ENCODE assay signal across 13 cellular contexts in genomic region chr12:93397412-93397811, GRCh38. TPM values are rescaled to one million over a fixed set of nuclear protein-coding genes. Genes with fewer than 3 reads are reported as not detected.
DNase-seq lines count a peak whose midpoint lies in the region; ATAC-seq and TF ChIP-seq lines count a peak whose summit lies in the region.
"Had no signal": no experiment of that assay in that cellular context is flagged by ENCODE, and none has a peak within 500 bp of the region (broad histone marks: within the 10 kb centered on the region; RNA-seq: fewer than 3 reads in every experiment).

No MANE protein-coding gene starts in this region.

- no peak overlapping the region for H2AFZ ChIP-seq in GM23338
- H2AFZ ChIP-seq in Karpas-422 (ENCODE audit: low read length): no peak overlapping the region
- H2AFZ ChIP-seq: GM23248 had no signal

- peaks cover 6% of the 10 kb centered on the region; the same call in 1 of the 2 replicates for H3K27me3 ChIP-seq in GM23338 (ENCODE audit: insufficient read depth)
- no peaks in the 10 kb centered on the region for H3K27me3 ChIP-seq in gastroesophageal sphincter
- no peaks in the 10 kb centered on the region for H3K27me3 ChIP-seq in Karpas-422 (ENCODE audit: low read length)
- H3K27me3 ChIP-seq: BLaER1 had no signal

- H3K36me3 Mint-ChIP-seq in activated naive CD4-positive, alpha-beta T cell treated with anti-CD3 and anti-CD28 coated beads, Interleukin-2, amount 50 U/mL, for 72 hours: peaks cover 4 to 7% of the 10 kb centered on the region in 2 donors
- peaks cover 50% of the 10 kb centered on the region for H3K36me3 Mint-ChIP-seq in GM23338 (ENCODE audit: low read depth)
- H3K36me3 Mint-ChIP-seq in progenitor cell of endocrine pancreas (ENCODE audit: insufficient read depth): peaks cover 17% of the 10 kb centered on the region

- H3K9me3 ChIP-seq in gastroesophageal sphincter (no peaks in the 10 kb centered on the region), Karpas-422 (ENCODE audit: low read length) (no peaks in the 10 kb centered on the region)
- H3K9me3 ChIP-seq: BLaER1 had no signal

- H3K79me2 ChIP-seq in GM23338 (replicated peaks; ENCODE audit: insufficient read depth): peaks cover 22% of the 10 kb centered on the region
- H3K79me2 ChIP-seq in Karpas-422 (ENCODE audit: low read length): peaks cover 4% of the 10 kb centered on the region

- H3K27ac ChIP-seq in GM23338 (ENCODE audit: low read depth) (peak overlapping the region; percentile 19; the same call in 1 of the 2 replicates), gastroesophageal sphincter (peak overlapping the region in 3 of 4 donors; percentile 29 to 69 (median 66)), Karpas-422 (ENCODE audit: low read length) (no peak overlapping the region)
- H3K27ac ChIP-seq: BLaER1, GM23248 had no signal

- H3K9me2 ChIP-seq in GM23338 (ENCODE audit: insufficient read depth) (no peaks in the 10 kb centered on the region), Karpas-422 (replicated peaks; ENCODE audit: insufficient read depth, low read length) (no peaks in the 10 kb centered on the region)

- 35 to 60% methylated on average over 9 to 10 of the region's 12 CpGs for WGBS in gastroesophageal sphincter (ENCODE audit: low coverage in 1 of 2), 2 donors

- H3K4me3 Mint-ChIP-seq in GM23338 (no peak overlapping the region), progenitor cell of endocrine pancreas (ENCODE audit: low read depth) (no peak overlapping the region)
- H3K4me3 Mint-ChIP-seq: CD8-positive, alpha-beta memory T cell had no signal

- H4K20me1 ChIP-seq in GM23338 (replicated peaks; ENCODE audit: insufficient read depth) (peaks cover 1% of the 10 kb centered on the region), Karpas-422 (ENCODE audit: insufficient read depth, low read depth, low read length) (no peaks in the 10 kb centered on the region)

- no peak overlapping the region for H3K4me3 ChIP-seq in GM23338
- no peak overlapping the region for H3K4me3 ChIP-seq in gastroesophageal sphincter
- no peak overlapping the region for H3K4me3 ChIP-seq in Karpas-422 (ENCODE audit: low read length)
- H3K4me3 ChIP-seq: BLaER1, GM23248 had no signal

- H3F3A ChIP-seq in GM23338 (replicated peaks; ENCODE audit: low read depth): peaks cover 3% of the 10 kb centered on the region; the same call in 1 of the 2 replicates

- no peak overlapping the region for H3K9ac ChIP-seq in Karpas-422 (ENCODE audit: low read length)
- H3K9ac ChIP-seq: BLaER1, GM23248 had no signal

- no peak for TF ChIP-seq POLR2A in gastroesophageal sphincter (IDR thresholded peaks at IDR 0.05)

- ATAC-seq in activated naive CD4-positive, alpha-beta T cell treated with anti-CD3 and anti-CD28 coated beads, Interleukin-2, amount 50 U/mL, for 72 hours: no peak
- ATAC-seq in GM23338: no peak
- no peak for ATAC-seq in gastroesophageal sphincter

- no peak for TF ChIP-seq EP300 in gastroesophageal sphincter (IDR thresholded peaks at IDR 0.05)

- H3K4me1 ChIP-seq in GM23338 (ENCODE audit: insufficient read depth) (no peaks in the 10 kb centered on the region), gastroesophageal sphincter (peaks cover 0 to 62% (median 0%) of the 10 kb centered on the region in 3 donors), Karpas-422 (ENCODE audit: low read length) (peaks cover 15% of the 10 kb centered on the region)
- H3K4me1 ChIP-seq: BLaER1 had no signal

- TF ChIP-seq CTCF in GM23338 (conservative IDR thresholded peaks at IDR 0.05; ENCODE audit: low read depth in 2 of 2): no peak
- no peak for TF ChIP-seq CTCF in gastroesophageal sphincter (IDR thresholded peaks at IDR 0.05)
- TF ChIP-seq CTCF in progenitor cell of endocrine pancreas (IDR thresholded peaks at IDR 0.05; ENCODE audit: unreplicated experiment): no peak

- H3K4me2 ChIP-seq in GM23338: no peak overlapping the region
- no peak overlapping the region for H3K4me2 ChIP-seq in Karpas-422 (ENCODE audit: low read depth, low read length, poor library complexity, severe bottlenecking)
- H3K4me2 ChIP-seq: BLaER1 had no signal

- peak overlapping the region; percentile 54 to 72 for H3K27ac Mint-ChIP-seq in activated naive CD4-positive, alpha-beta T cell treated with anti-CD3 and anti-CD28 coated beads, Interleukin-2, amount 50 U/mL, for 72 hours
- H3K27ac Mint-ChIP-seq in GM23338: no peak overlapping the region
- peak overlapping the region; percentile 16 for H3K27ac Mint-ChIP-seq in progenitor cell of endocrine pancreas

- H3K9me3 Mint-ChIP-seq in activated naive CD4-positive, alpha-beta T cell treated with anti-CD3 and anti-CD28 coated beads, Interleukin-2, amount 50 U/mL, for 72 hours: no peaks in the 10 kb centered on the region
- H3K9me3 Mint-ChIP-seq in GM23338 (no peaks in the 10 kb centered on the region), progenitor cell of endocrine pancreas (ENCODE audit: low read depth) (no peaks in the 10 kb centered on the region)
- H3K9me3 Mint-ChIP-seq: CD8-positive, alpha-beta memory T cell had no signal

- no peaks in the 10 kb centered on the region for H3K27me3 Mint-ChIP-seq in GM23338 (ENCODE audit: insufficient read depth, low read depth, poor library complexity)
- H3K27me3 Mint-ChIP-seq in progenitor cell of endocrine pancreas: no peaks in the 10 kb centered on the region
- H3K27me3 Mint-ChIP-seq: CD8-positive, alpha-beta memory T cell had no signal

- peaks cover 21% of the 10 kb centered on the region for H3K36me3 ChIP-seq in GM23338 (ENCODE audit: insufficient read depth)
- H3K36me3 ChIP-seq in gastroesophageal sphincter: peaks cover 0 to 52% of the 10 kb centered on the region in 2 donors
- H3K36me3 ChIP-seq in Karpas-422 (ENCODE audit: insufficient read depth, low read length): no peaks in the 10 kb centered on the region

- H3K4me1 Mint-ChIP-seq in GM23338: no peaks in the 10 kb centered on the region
- peaks cover 8% of the 10 kb centered on the region for H3K4me1 Mint-ChIP-seq in progenitor cell of endocrine pancreas (ENCODE audit: low read depth)

- DNase-seq in activated naive CD4-positive, alpha-beta T cell treated with anti-CD3 and anti-CD28 coated beads, Interleukin-2, amount 50 U/mL, for 72 hours (ENCODE audit: low spot score in 2 of 2): no peak
- no peak for DNase-seq in activated naive CD4-positive, alpha-beta T cell treated with Interleukin-2 at 50 U/mL for 16 hours
- DNase-seq in GM23338 (ENCODE audit: low spot score) (no peak), progenitor cell of endocrine pancreas (ENCODE audit: low spot score, unreplicated experiment) (no peak), GDM1 (lab: John Stamatoyannopoulos, UW) (no peak), NCI-H2227 treated with DMSO at 0.1 percent for 48 hours (lab: John Stamatoyannopoulos, UW) (no peak), Karpas-422 (no peak)
- DNase-seq: 8988T, H7 had no signal

TF ChIP-seq in GM23338, 12 proteins besides CTCF, POLR2A, EP300 and RAD21:
- TF ChIP-seq ZNF331 (CRISPR knock-in tag; IDR thresholded peaks at IDR 0.05; ENCODE audit: low read depth) (no peak), EZH2phosphoT487 (IDR thresholded peaks at IDR 0.05; ENCODE audit: unreplicated experiment) (no peak), EZH2 (IDR thresholded peaks at IDR 0.05; ENCODE audit: low read depth, unreplicated experiment) (no peak), ZNF114 (CRISPR knock-in tag; IDR thresholded peaks at IDR 0.05) (no peak), STAT1 (IDR thresholded peaks at IDR 0.05; ENCODE audit: unreplicated experiment) (no peak), POLR2AphosphoS5 (IDR thresholded peaks at IDR 0.05; ENCODE audit: low read depth) (no peak)

RNA-seq across cellular contexts. Expression of gene NUDT4, which starts 19.7 kb away (rescaled TPM):
- 10 to 100 TPM; 65.6 to 88.9 TPM for total RNA-seq in activated naive CD4-positive, alpha-beta T cell treated with anti-CD3 and anti-CD28 coated beads, Interleukin-2, amount 50 U/mL, for 72 hours
- total RNA-seq in GM23338 (2014; rRNA removed; shearing (Covaris generic)): 67.2 and 69.7 TPM in 2 replicates
- 29.5 and 32.3 TPM in 2 replicates for polyA plus RNA-seq in GM23338 (2016; fragmentation: Nextera tagmentation; extraction: Ambion mirVana)
- total RNA-seq in gastroesophageal sphincter: 100 to 1,000 TPM in 1 of 4 donors, 10 to 100 TPM in 3; 91.2 to 146 (median 94.3) TPM
- 66.3 and 68.8 TPM in 2 replicates for total RNA-seq in progenitor cell of endocrine pancreas
- total RNA-seq in Karpas-422 (2014; rRNA removed; shearing (Covaris generic); ENCODE audit: low replicate concordance): 12.1 and 21.0 TPM in 2 replicates

RNA-seq across cellular contexts. Expression of gene UBE2N, which starts 44.3 kb away (rescaled TPM):
- total RNA-seq in activated naive CD4-positive, alpha-beta T cell treated with anti-CD3 and anti-CD28 coated beads, Interleukin-2, amount 50 U/mL, for 72 hours: 100 to 1,000 TPM; 164 to 188 TPM
- total RNA-seq in GM23338 (2014; rRNA removed; shearing (Covaris generic)): 134 and 154 TPM in 2 replicates
- 328 and 385 TPM in 2 replicates for polyA plus RNA-seq in GM23338 (2016; fragmentation: Nextera tagmentation; extraction: Ambion mirVana)
- total RNA-seq in gastroesophageal sphincter (10 to 100 TPM; 44.4 to 64.2 (median 53.4) TPM), progenitor cell of endocrine pancreas (129 TPM in 2 replicates)
- 100 and 124 TPM in 2 replicates for total RNA-seq in Karpas-422 (2014; rRNA removed; shearing (Covaris generic); ENCODE audit: low replicate concordance)
